Comparison of ENCODE assay signal across 6 cellular contexts in the genomic region with DNA sequence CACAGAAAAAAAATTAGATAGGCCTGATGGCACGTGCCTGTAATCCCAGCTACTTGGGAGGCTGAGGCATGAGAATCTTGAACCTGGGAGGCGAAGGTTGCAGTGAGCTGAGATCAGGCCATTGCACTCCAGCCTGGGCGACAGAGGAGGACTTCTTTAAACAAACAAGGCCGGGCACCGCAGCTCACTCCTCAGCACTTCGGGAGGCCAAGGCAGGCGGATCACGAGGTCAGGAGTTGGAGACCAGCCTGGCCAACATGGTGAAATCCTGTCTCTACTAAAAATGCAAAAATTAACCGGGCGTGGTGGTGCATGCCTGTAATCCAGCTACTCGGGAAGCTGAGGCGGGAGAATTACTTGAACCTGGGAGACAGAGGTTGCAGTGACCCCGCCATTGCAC. TPM values are rescaled to one million over a fixed set of nuclear protein-coding genes. Genes with fewer than 3 reads are reported as not detected.
"Had no signal": no experiment of that assay in that cellular context is flagged by ENCODE, and none has a peak within 500 bp of the region (broad histone marks: within the 10 kb centered on the region; RNA-seq: fewer than 3 reads in every experiment).

No MANE protein-coding gene starts in this region.

RNA-seq across cellular contexts. Expression of a gene that starts 43.9 kb away (rescaled TPM):
- total RNA-seq: activated B cell treated with CpG ODN at 0.5 μM for 24 hours; activated CD8-positive, alpha-beta memory T cell treated with anti-CD3 and anti-CD28 coated beads, Interleukin-2, amount 10 ng/mL, durations not matched to agents 7 days and 5 days; activated naive CD8-positive, alpha-beta T cell treated with anti-CD3 and anti-CD28 coated beads for 36 hours; MCF 10A; OCI-LY7; Right ventricle myocardium superior had no signal
